Comparison of ENCODE assay signal across 8 cellular contexts in the genomic region with DNA sequence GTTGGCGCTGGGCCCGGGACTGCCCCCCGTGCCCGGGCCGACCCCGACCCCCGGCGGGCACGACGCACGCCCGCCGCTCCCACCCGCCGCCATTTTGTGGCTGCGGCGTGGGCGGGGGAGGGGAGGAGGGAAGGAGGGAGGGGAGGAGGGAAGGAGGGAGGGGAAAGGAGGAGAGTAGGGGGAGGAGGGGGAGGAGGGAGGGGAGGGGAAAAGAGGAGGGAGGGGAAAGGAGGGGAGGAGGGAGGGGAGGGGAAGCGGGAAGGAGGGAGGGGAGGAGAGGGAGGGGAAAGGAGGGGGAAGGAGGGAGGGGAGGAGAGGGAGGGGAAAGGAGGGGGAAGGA. TPM values are rescaled to one million over a fixed set of nuclear protein-coding genes. Genes with fewer than 3 reads are reported as not detected.
DNase-seq lines count a peak whose midpoint lies in the region; ATAC-seq and TF ChIP-seq lines count a peak whose summit lies in the region.

A gene (minus strand): TSS at position 104 of the 340 bp plus-strand sequence. CDS start 11 bp downstream, at position 93.

- POLR2A ChIA-PET in activated CD8-positive, alpha-beta T cell treated with anti-CD3 and anti-CD28 coated beads, Interleukin-2, amount 10 ng/mL, durations not matched to agents 7 days and 5 days (lab: Charles Lee) = no interaction called here

- peak within 1 kb of the TSS; percentile 49 for H3K27ac Mint-ChIP-seq in activated CD8-positive, alpha-beta T cell treated with anti-CD3 and anti-CD28 coated beads, Interleukin-2, amount 10 ng/mL, durations not matched to agents 7 days and 5 days
- no peak within 1 kb of the TSS for H3K27ac Mint-ChIP-seq in endodermal cell

- WGBS in endodermal cell (ENCODE audit: insufficient coverage in 1 of 2, insufficient read length in 1 of 2), 2 experiments = 0% methylated on average over 7 of the region's 19 CpGs; no CpG with 5 or more reads in 1 of the 2 experiments
- WGBS in mesodermal cell (ENCODE audit: insufficient coverage in 2 of 2), 2 experiments = no CpG with 5 or more reads among the region's 19 CpGs

- H3K27ac ChIP-seq in endodermal cell (ENCODE audit: low read depth, low read length) (no peak within 1 kb of the TSS), mesodermal cell (ENCODE audit: low read depth, low read length, severe bottlenecking) (no peak within 1 kb of the TSS)

- peak within 1 kb of the TSS; percentile 49 for H3K9ac ChIP-seq in endodermal cell (ENCODE audit: extremely low read depth, low read length, poor library complexity, severe bottlenecking)

- DNase-seq in NCI-H1105 treated with DMSO at 0.1 percent for 48 hours (lab: John Stamatoyannopoulos, UW) = peak; percentile 48
- peak; percentile 59 for DNase-seq in activated CD8-positive, alpha-beta T cell treated with anti-CD3 and anti-CD28 coated beads, Interleukin-2, amount 10 ng/mL, durations not matched to agents 7 days and 5 days
- DNase-seq in endodermal cell = peak; percentile 72
- peak; percentile 32 to 53 for DNase-seq in stimulated activated CD8-positive, alpha-beta memory T cell treated with anti-CD3 and anti-CD28 coated beads, Interleukin-7, amount 100 ng/mL, for 4 hours (ENCODE audit: low read depth in 2 of 2)
- DNase-seq in SKM-1 treated with dmso at 0.1 percent for 144 hours (lab: John Stamatoyannopoulos, UW; ENCODE audit: unreplicated experiment) = no peak

- H3K4me1 ChIP-seq in endodermal cell (ENCODE audit: control insufficient read depth, insufficient read depth, low read length) = no peaks in the 10 kb centered on the region
- peaks cover 9% of the 10 kb centered on the region for H3K4me1 ChIP-seq in mesodermal cell (ENCODE audit: control insufficient read depth, insufficient read depth, low read length, poor library complexity, severe bottlenecking)

- H3K4me1 Mint-ChIP-seq in activated CD8-positive, alpha-beta T cell treated with anti-CD3 and anti-CD28 coated beads, Interleukin-2, amount 10 ng/mL, durations not matched to agents 7 days and 5 days (ENCODE audit: low read depth) = peaks cover 16% of the 10 kb centered on the region
- no peaks in the 10 kb centered on the region for H3K4me1 Mint-ChIP-seq in endodermal cell

- no peaks in the 10 kb centered on the region for H3K9me3 Mint-ChIP-seq in activated CD8-positive, alpha-beta T cell treated with anti-CD3 and anti-CD28 coated beads, Interleukin-2, amount 10 ng/mL, durations not matched to agents 7 days and 5 days (ENCODE audit: insufficient read depth)
- no peaks in the 10 kb centered on the region for H3K9me3 Mint-ChIP-seq in endodermal cell

- CTCF ChIA-PET in activated CD8-positive, alpha-beta T cell treated with anti-CD3 and anti-CD28 coated beads, Interleukin-2, amount 10 ng/mL, durations not matched to agents 7 days and 5 days (lab: Charles Lee) = no interaction called here

- no peaks in the 10 kb centered on the region for H3K27me3 ChIP-seq in endodermal cell (ENCODE audit: control insufficient read depth, insufficient read depth, low read length, poor library complexity, severe bottlenecking)

- no peaks in the 10 kb centered on the region for H3K9me3 ChIP-seq in endodermal cell (ENCODE audit: control insufficient read depth, low read length)
- no peaks in the 10 kb centered on the region for H3K9me3 ChIP-seq in mesodermal cell (ENCODE audit: control insufficient read depth, low read length)

- ATAC-seq in activated CD8-positive, alpha-beta T cell treated with anti-CD3 and anti-CD28 coated beads, Interleukin-2, amount 10 ng/mL, durations not matched to agents 7 days and 5 days = no peak
- ATAC-seq in HG03159 (IDR thresholded peaks at IDR 0.05; ENCODE audit: unreplicated experiment) = no peak

- H3K36me3 ChIP-seq in endodermal cell (ENCODE audit: control insufficient read depth, insufficient read depth, low read length) = peaks cover 5% of the 10 kb centered on the region
- H3K36me3 ChIP-seq in mesodermal cell (ENCODE audit: control insufficient read depth, insufficient read depth, low read length) = peaks cover 22% of the 10 kb centered on the region

- peaks cover 11% of the 10 kb centered on the region for H3K36me3 Mint-ChIP-seq in activated CD8-positive, alpha-beta T cell treated with anti-CD3 and anti-CD28 coated beads, Interleukin-2, amount 10 ng/mL, durations not matched to agents 7 days and 5 days (ENCODE audit: low read depth)
- H3K36me3 Mint-ChIP-seq in endodermal cell (ENCODE audit: low read depth) = peaks cover 21% of the 10 kb centered on the region

- H3K4me3 Mint-ChIP-seq in activated CD8-positive, alpha-beta T cell treated with anti-CD3 and anti-CD28 coated beads, Interleukin-2, amount 10 ng/mL, durations not matched to agents 7 days and 5 days = peak within 1 kb of the TSS; percentile 73
- peak within 1 kb of the TSS; percentile 55 for H3K4me3 Mint-ChIP-seq in endodermal cell

- no peak for TF ChIP-seq CTCF in endodermal cell (conservative IDR thresholded peaks at IDR 0.05)

- H3K4me3 ChIP-seq in endodermal cell (ENCODE audit: low read length) (peak within 1 kb of the TSS; percentile 80), mesodermal cell (ENCODE audit: extremely low read depth, insufficient read depth, low read length, poor library complexity, severe bottlenecking) (peak within 1 kb of the TSS; percentile 55)

- H3K27me3 Mint-ChIP-seq in activated CD8-positive, alpha-beta T cell treated with anti-CD3 and anti-CD28 coated beads, Interleukin-2, amount 10 ng/mL, durations not matched to agents 7 days and 5 days (ENCODE audit: low read depth) = no peaks in the 10 kb centered on the region
- H3K27me3 Mint-ChIP-seq in endodermal cell (ENCODE audit: insufficient read depth) = no peaks in the 10 kb centered on the region

- peak; percentile 21 for TF ChIP-seq POLR2A in GM10847 (IDR thresholded peaks at IDR 0.05; ENCODE audit: extremely low read depth, insufficient read length)

RNA-seq across cellular contexts. Expression of the gene that starts here (rescaled TPM):
- 10 to 100 TPM; 48.2 to 53.4 TPM for total RNA-seq in activated CD8-positive, alpha-beta T cell treated with anti-CD3 and anti-CD28 coated beads, Interleukin-2, amount 10 ng/mL, durations not matched to agents 7 days and 5 days
- 100 to 1,000 TPM; 107 to 112 TPM for total RNA-seq in endodermal cell
- polyA plus RNA-seq in endodermal cell (2013, experiment 1 of 2) = 113 TPM
- 99.4 TPM for polyA plus RNA-seq in endodermal cell (2013, experiment 2 of 2)
- 99.8 TPM for polyA plus RNA-seq in mesodermal cell (2013, experiment 1 of 2)
- polyA plus RNA-seq in mesodermal cell (2013, experiment 2 of 2) = 78.9 TPM
